23 cellular contexts compared by ENCODE assay signal in the genomic region with DNA sequence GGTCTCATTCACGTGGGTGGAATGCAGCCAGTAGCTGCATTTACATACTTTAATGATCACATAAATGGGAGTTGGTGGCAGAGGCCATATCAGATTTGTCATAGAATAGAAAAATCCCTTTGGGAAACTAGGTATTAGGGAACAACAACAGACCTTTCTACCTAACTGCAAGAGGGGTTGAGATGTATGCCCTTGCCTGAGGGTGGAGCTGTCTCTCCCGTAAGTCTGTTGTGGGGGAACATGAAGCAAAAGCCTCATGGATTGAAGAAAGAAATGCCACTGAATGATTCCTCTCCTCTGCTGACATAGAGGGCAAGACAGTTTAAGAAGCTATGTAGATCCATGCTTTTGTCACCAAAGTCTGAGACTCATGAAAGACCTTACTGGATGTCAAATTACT.
"Had no signal": no experiment of that assay in that cellular context is flagged by ENCODE, and none has a peak within 500 bp of the region (broad histone marks: within the 10 kb centered on the region; RNA-seq: fewer than 3 reads in every experiment).

No MANE protein-coding gene starts in this region.

- H3K27me3 ChIP-seq: esophagus squamous epithelium, gastrocnemius medialis, right lobe of liver, thyroid gland, upper lobe of right lung had no signal

- H3K4me3 Mint-ChIP-seq: activated CD4-positive, alpha-beta T cell treated with anti-CD3 and anti-CD28 coated beads, Interleukin-2, amount 10 ng/mL, durations not matched to agents 7 days and 5 days; activated CD8-positive, alpha-beta T cell treated with anti-CD3 and anti-CD28 coated beads, Interleukin-2, amount 10 ng/mL, durations not matched to agents 7 days and 5 days; activated naive CD8-positive, alpha-beta T cell treated with anti-CD3 and anti-CD28 coated beads, Interleukin-2, amount 50 U/mL, for 24 hours; activated T-helper 1 cell treated with anti-CD3 and anti-CD28 coated beads, Interleukin-12 subunit alpha, Interleukin-12 subunit beta, Interleukin-2, Interleukin-4 antibody, amounts not matched to agents 30 ng/mL and 10 ng/mL and 1 ng/mL, durations not matched to agents 14 hours and 24 hours and 36 hours; memory B cell; nephron; stimulated activated naive CD8-positive, alpha-beta T cell treated with anti-CD3 and anti-CD28 coated beads, Interleukin-15, Interleukin-2, amounts not matched to agents 100 ng/mL and 50 ng/mL, for 24 hours had no signal

- H3K27me3 Mint-ChIP-seq: activated CD4-positive, alpha-beta T cell treated with anti-CD3 and anti-CD28 coated beads, Interleukin-2, amount 10 ng/mL, durations not matched to agents 7 days and 5 days; activated naive CD8-positive, alpha-beta T cell treated with anti-CD3 and anti-CD28 coated beads, Interleukin-2, amount 50 U/mL, for 24 hours had no signal

- H3K36me3 Mint-ChIP-seq: memory B cell had no signal

- H3K4me1 Mint-ChIP-seq: activated CD4-positive, alpha-beta T cell treated with anti-CD3 and anti-CD28 coated beads, Interleukin-2, amount 10 ng/mL, durations not matched to agents 7 days and 5 days; activated naive CD8-positive, alpha-beta T cell treated with anti-CD3 and anti-CD28 coated beads, Interleukin-2, amount 50 U/mL, for 24 hours; memory B cell; nephron had no signal

- H3K4me3 ChIP-seq: coronary artery, esophagus squamous epithelium, gastrocnemius medialis, right lobe of liver, skin epidermis, thyroid gland, upper lobe of right lung had no signal

- H3K27ac ChIP-seq: coronary artery, esophagus squamous epithelium, gastrocnemius medialis, right lobe of liver, skin epidermis, thyroid gland, upper lobe of right lung, VCaP had no signal

- DNase-seq: activated CD4-positive, alpha-beta T cell treated with anti-CD3 and anti-CD28 coated beads, Interleukin-2, amount 10 ng/mL, durations not matched to agents 7 days and 5 days; activated CD4-positive, CD25-positive, alpha-beta regulatory T cell treated with anti-CD3 and anti-CD28 coated beads, Interleukin-2, amount 50 U/mL, for 72 hours; activated CD8-positive, alpha-beta T cell treated with anti-CD3 and anti-CD28 coated beads, Interleukin-2, amount 10 ng/mL, durations not matched to agents 7 days and 5 days; activated gamma-delta T cell; activated naive CD4-positive, alpha-beta T cell treated with anti-CD3 and anti-CD28 coated beads, Interleukin-2, amount 50 U/mL, for 16 hours; activated naive CD8-positive, alpha-beta T cell treated with anti-CD3 and anti-CD28 coated beads, Interleukin-2, amount 50 U/mL, for 24 hours; cerebellar nuclear complex; esophagus squamous epithelium; gastrocnemius medialis; hippocampal formation; left cardiac atrium; right lobe of liver; stimulated activated CD4-positive, alpha-beta T cell treated with anti-CD3 and anti-CD28 coated beads, Interleukin-1b, Interleukin-23, amount 100 ng/mL, for 48 hours; substantia nigra; thyroid gland; upper lobe of right lung had no signal

- H3K9me3 ChIP-seq: gastrocnemius medialis, right lobe of liver, thyroid gland, upper lobe of right lung had no signal

- ATAC-seq: activated CD8-positive, alpha-beta T cell treated with anti-CD3 and anti-CD28 coated beads, Interleukin-2, amount 10 ng/mL, durations not matched to agents 7 days and 5 days; activated naive CD8-positive, alpha-beta T cell treated with anti-CD3 and anti-CD28 coated beads, Interleukin-2, amount 50 U/mL, for 24 hours; gastrocnemius medialis; left cardiac atrium; right lobe of liver; upper lobe of right lung had no signal

- H3K27ac Mint-ChIP-seq: activated CD4-positive, alpha-beta T cell treated with anti-CD3 and anti-CD28 coated beads, Interleukin-2, amount 10 ng/mL, durations not matched to agents 7 days and 5 days; activated CD8-positive, alpha-beta T cell treated with anti-CD3 and anti-CD28 coated beads, Interleukin-2, amount 10 ng/mL, durations not matched to agents 7 days and 5 days; activated naive CD8-positive, alpha-beta T cell treated with anti-CD3 and anti-CD28 coated beads, Interleukin-2, amount 50 U/mL, for 24 hours; activated T-helper 1 cell treated with anti-CD3 and anti-CD28 coated beads, Interleukin-12 subunit alpha, Interleukin-12 subunit beta, Interleukin-2, Interleukin-4 antibody, amounts not matched to agents 30 ng/mL and 10 ng/mL and 1 ng/mL, durations not matched to agents 14 hours and 24 hours and 36 hours; memory B cell; nephron; stimulated activated naive CD8-positive, alpha-beta T cell treated with anti-CD3 and anti-CD28 coated beads, Interleukin-15, Interleukin-2, amounts not matched to agents 100 ng/mL and 50 ng/mL, for 24 hours had no signal

- H3K4me1 ChIP-seq: esophagus squamous epithelium, gastrocnemius medialis, right lobe of liver, thyroid gland, upper lobe of right lung had no signal

- H3K36me3 ChIP-seq: esophagus squamous epithelium, gastrocnemius medialis, right lobe of liver, thyroid gland, upper lobe of right lung had no signal

- H3K9me3 Mint-ChIP-seq: activated T-helper 1 cell treated with anti-CD3 and anti-CD28 coated beads, Interleukin-12 subunit alpha, Interleukin-12 subunit beta, Interleukin-2, Interleukin-4 antibody, amounts not matched to agents 30 ng/mL and 10 ng/mL and 1 ng/mL, durations not matched to agents 14 hours and 24 hours and 36 hours had no signal
